1 cellular context compared by ENCODE assay signal in genomic region chr10:8360365-8360764, GRCh38.
TF ChIP-seq lines count a peak whose summit lies in the region.

No MANE protein-coding gene starts in this region.

TF ChIP-seq in GM12878, 131 proteins besides CTCF, POLR2A, EP300 and RAD21 (continued from another document):
- TF ChIP-seq IKZF2 (IDR thresholded peaks at IDR 0.05) (0 out of 4 replicates have a peak, but pooled peaks of 1 of the 2 experiments have one; percentile 16), ZBED1 (IDR thresholded peaks at IDR 0.05; ENCODE audit: borderline replicate concordance) (no peak), TBL1XR1 (IDR thresholded peaks at IDR 0.05; ENCODE audit: low read depth, low read length) (no peak), E2F8 (IDR thresholded peaks at IDR 0.05; ENCODE audit: low read depth, partially characterized antibody) (no peak), HDAC6 (IDR thresholded peaks at IDR 0.05; ENCODE audit: unreplicated experiment) (no peak), ZNF217 (IDR thresholded peaks at IDR 0.05) (no peak), ATF2 (IDR thresholded peaks at IDR 0.05; ENCODE audit: low read length) (peak; percentile 34; the same call in 1 of the 2 replicates), GATAD2B (conservative IDR thresholded peaks at IDR 0.05; ENCODE audit: low read depth) (no peak), SREBF2 (IDR thresholded peaks at IDR 0.05; ENCODE audit: low read length) (no peak), YY1 (IDR thresholded peaks at IDR 0.05; ENCODE audit: low read depth, low read length) (no peak), POLR2AphosphoS5 (IDR thresholded peaks at IDR 0.05; ENCODE audit: low read length) (no peak), RUNX3 (IDR thresholded peaks at IDR 0.05; ENCODE audit: low read length) (peak; percentile 82), CBFB (IDR thresholded peaks at IDR 0.05; ENCODE audit: low read depth) (no peak), NR2C2 (IDR thresholded peaks at IDR 0.05; ENCODE audit: borderline replicate concordance, control insufficient read depth, insufficient read length, low read depth) (no peak), IKZF1 (conservative IDR thresholded peaks at IDR 0.05) (no peak), TARDBP (IDR thresholded peaks at IDR 0.05; ENCODE audit: borderline replicate concordance) (no peak), ATF3 (IDR thresholded peaks at IDR 0.05; ENCODE audit: borderline replicate concordance, extremely low read depth, low read depth, low read length) (no peak), HCFC1 (IDR thresholded peaks at IDR 0.05; ENCODE audit: low read length) (no peak), HDAC2 (IDR thresholded peaks at IDR 0.05) (no peak), CREB1 (IDR thresholded peaks at IDR 0.05; ENCODE audit: low read depth) (no peak), RBBP5 (conservative IDR thresholded peaks at IDR 0.05) (no peak), MTA3 (IDR thresholded peaks at IDR 0.05; ENCODE audit: borderline replicate concordance, low read length) (peak; percentile 62; the same call in 1 of the 2 replicates), ZZZ3 (IDR thresholded peaks at IDR 0.05; ENCODE audit: control insufficient read depth, insufficient read length, low read depth) (no peak), CREM (IDR thresholded peaks at IDR 0.05; ENCODE audit: low read depth) (0 out of 2 replicates have a peak, but pooled peaks have one; percentile 13), MYB (IDR thresholded peaks at IDR 0.05; ENCODE audit: borderline replicate concordance, low read depth, low read length) (peak; percentile 60; the same call in 1 of the 2 replicates), MYC (IDR thresholded peaks at IDR 0.05; ENCODE audit: insufficient read depth, insufficient read length, insufficient replicate concordance, low read length, severe bottlenecking) (no peak), ZNF207 (IDR thresholded peaks at IDR 0.05; ENCODE audit: borderline replicate concordance) (no peak), NFXL1 (IDR thresholded peaks at IDR 0.05; ENCODE audit: borderline replicate concordance) (no peak), LARP7 (IDR thresholded peaks at IDR 0.05) (no peak), RFX5 (IDR thresholded peaks at IDR 0.05; ENCODE audit: low read depth, low read length) (no peak), MEF2A (IDR thresholded peaks at IDR 0.05; ENCODE audit: insufficient read depth, low read depth, low read length) (peak; percentile 76), ZBTB11 (CRISPR knock-in tag; IDR thresholded peaks at IDR 0.05) (no peak), MTA2 (IDR thresholded peaks at IDR 0.05; ENCODE audit: low read depth) (peak; percentile 86), SMC3 (IDR thresholded peaks at IDR 0.05; ENCODE audit: borderline replicate concordance, low read length) (no peak), DPF2 (IDR thresholded peaks at IDR 0.05) (peak; percentile 31; the same call in 1 of the 2 replicates), BCLAF1 (IDR thresholded peaks at IDR 0.05) (no peak), GABPA (IDR thresholded peaks at IDR 0.05; ENCODE audit: low read depth) (no peak), PAX8 (IDR thresholded peaks at IDR 0.05) (no peak), MLLT1 (IDR thresholded peaks at IDR 0.05) (0 out of 2 replicates have a peak, but pooled peaks have one; percentile 22), SRF (IDR thresholded peaks at IDR 0.05; ENCODE audit: low read depth in 2 of 2, low read length in 2 of 2) (no peak), NR2F1 (conservative IDR thresholded peaks at IDR 0.05) (no peak; the same call in 1 of the 2 replicates), IRF3 (IDR thresholded peaks at IDR 0.05) (no peak), USF1 (IDR thresholded peaks at IDR 0.05; ENCODE audit: borderline replicate concordance, extremely low read length, insufficient read depth, low read depth, low read length) (no peak), SIX5 (IDR thresholded peaks at IDR 0.05; ENCODE audit: low read depth, low read length, severe bottlenecking) (no peak), MEF2B (IDR thresholded peaks at IDR 0.05; ENCODE audit: partially characterized antibody, poor library complexity, severe bottlenecking) (peak; percentile 86), SUPT20H (IDR thresholded peaks at IDR 0.05; ENCODE audit: borderline replicate concordance, control insufficient read depth, low read depth, low read length) (no peak), MXI1 (IDR thresholded peaks at IDR 0.05; ENCODE audit: low read depth, low read length) (no peak)
TF ChIP-seq in GM12878: peak in this region for 12.
